ENCODE assay signal across 23 cellular contexts in the genomic region with DNA sequence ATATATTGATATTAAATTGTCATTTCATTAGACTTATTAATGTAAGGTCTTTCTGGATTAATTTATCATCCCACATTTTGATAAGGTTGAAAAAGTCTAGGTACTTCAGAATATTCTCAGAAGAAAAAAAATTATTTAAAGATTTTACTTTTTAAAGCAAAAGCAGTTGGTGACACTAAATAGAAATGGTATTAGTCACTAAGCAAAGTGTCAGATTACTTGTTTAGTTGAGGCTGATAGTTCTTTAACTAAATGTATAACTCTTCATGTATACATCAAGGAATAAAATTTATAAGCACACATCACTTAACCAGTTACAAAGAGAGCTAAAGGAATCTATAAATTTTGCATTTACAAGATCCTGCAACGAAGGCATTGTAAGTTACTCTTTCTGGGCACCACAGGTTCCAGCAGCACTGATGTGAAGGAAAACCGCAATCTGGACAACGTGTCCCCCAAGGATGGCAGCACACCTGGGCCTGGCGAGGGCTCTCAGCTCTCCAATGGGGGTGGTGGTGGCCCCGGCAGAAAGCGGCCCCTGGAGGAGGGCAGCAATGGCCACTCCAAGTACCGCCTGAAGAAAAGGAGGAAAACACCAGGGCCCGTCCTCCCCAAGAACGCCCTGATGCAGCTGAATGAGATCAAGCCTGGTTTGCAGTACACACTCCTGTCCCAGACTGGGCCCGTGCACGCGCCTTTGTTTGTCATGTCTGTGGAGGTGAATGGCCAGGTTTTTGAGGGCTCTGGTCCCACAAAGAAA.
DNase-seq lines count a peak whose midpoint lies in the region; ATAC-seq and TF ChIP-seq lines count a peak whose summit lies in the region.
"Had no signal": no experiment of that assay in that cellular context is flagged by ENCODE, and none has a peak within 500 bp of the region (broad histone marks: within the 10 kb centered on the region; RNA-seq: fewer than 3 reads in every experiment).

No MANE protein-coding gene starts in this region.

- H2BK120ac ChIP-seq in neuronal stem cell (ENCODE audit: low read depth, low read length) = no peak overlapping the region

- no peaks in the 10 kb centered on the region for H3K27me3 Mint-ChIP-seq in MCF 10A (ENCODE audit: insufficient read depth, unreplicated experiment)
- H3K27me3 Mint-ChIP-seq: CD8-positive, alpha-beta memory T cell had no signal

- no peak for ATAC-seq in stimulated activated naive CD8-positive, alpha-beta T cell treated with anti-CD3 and anti-CD28 coated beads, Interleukin-15, Interleukin-2, amounts not matched to agents 100 U/mL and 50 U/mL, for 24 hours
- ATAC-seq in HG03095 (IDR thresholded peaks at IDR 0.05; ENCODE audit: unreplicated experiment) = no peak

- no peak overlapping the region for H3K4me3 Mint-ChIP-seq in MCF 10A (ENCODE audit: unreplicated experiment)
- H3K4me3 Mint-ChIP-seq: CD14-positive monocyte; CD8-positive, alpha-beta memory T cell had no signal

- peaks cover 6% of the 10 kb centered on the region for H3K36me3 Mint-ChIP-seq in MCF 10A (ENCODE audit: insufficient read depth, unreplicated experiment)

- POLR2A ChIA-PET in MCF 10A (lab: Yijun Ruan, JAX) = no interaction called here

- in situ Hi-C loops in mammary epithelial cell (cut with MboI; ENCODE audit: low sequenced_read_pairs in 2 of 2) = no loop called here

- H3K23ac ChIP-seq in neuronal stem cell (ENCODE audit: low read depth, low read length, poor library complexity) = peak overlapping the region; percentile 25

- H3K4me3 ChIP-seq in mammary epithelial cell (replicated peaks in 1 of 3; ENCODE audit: insufficient read depth in 1 of 3, low read depth in 2 of 3, low read length in 3 of 3) = no peak overlapping the region
- H3K4me3 ChIP-seq in coronary artery = no peak overlapping the region
- no peak overlapping the region for H3K4me3 ChIP-seq in neuronal stem cell (ENCODE audit: low read length in 2 of 2)
- H3K4me3 ChIP-seq: MG63, SK-N-MC had no signal

- H3K4me1 Mint-ChIP-seq in MCF 10A (ENCODE audit: insufficient read depth, unreplicated experiment) = no peaks in the 10 kb centered on the region
- H3K4me1 Mint-ChIP-seq: CD14-positive monocyte had no signal

- H3K9ac ChIP-seq in mammary epithelial cell (ENCODE audit: insufficient read depth, low read length) (no peak overlapping the region), neuronal stem cell (ENCODE audit: low read depth, low read length, poor library complexity) (no peak overlapping the region)

- H3K9me3 ChIP-seq in mammary epithelial cell (replicated peaks; ENCODE audit: insufficient read depth, low read length) = no peaks in the 10 kb centered on the region
- H3K9me3 ChIP-seq in neuronal stem cell (replicated peaks in 1 of 2; ENCODE audit: control insufficient read depth in 2 of 2, insufficient read depth in 1 of 2, low read depth in 1 of 2, low read length in 2 of 2) = peaks cover 0 to 2% of the 10 kb centered on the region in 2 donors
- H3K9me3 ChIP-seq: BE2C, MG63 had no signal

- CTCF ChIA-PET in mammary epithelial cell (lab: Charles Lee; ENCODE audit: low non-redundant PET) (no interaction called here), MCF 10A (lab: Yijun Ruan, JAX) (interaction anchor here (1.1 to 1.7 kb wide), 2 partner anchors 11 to 117 kb away, joined by 5 to 6 read pairs; no protein-coding TSS in a partner anchor)

- BruUV-seq in mammary epithelial cell (replicated peaks; lab: Mats Ljungman, UMichigan) (TSS peak; percentile 59), MCF 10A (replicated peaks; lab: Mats Ljungman, UMichigan) (no TSS peak)

- no peak overlapping the region for H3K4ac ChIP-seq in neuronal stem cell (ENCODE audit: low read length)

- H3K14ac ChIP-seq in neuronal stem cell (ENCODE audit: low read length) = no peak overlapping the region

- peak overlapping the region; percentile 15 for H3K18ac ChIP-seq in neuronal stem cell (ENCODE audit: low read length)

- H3K4me2 ChIP-seq in mammary epithelial cell (ENCODE audit: insufficient read depth, low read depth, low read length) (no peak overlapping the region), neuronal stem cell (ENCODE audit: insufficient read depth, low read length, poor library complexity, severe bottlenecking) (no peak overlapping the region)

- H2AK5ac ChIP-seq in neuronal stem cell (ENCODE audit: low read depth, low read length) = no peak overlapping the region

- H3K9me3 Mint-ChIP-seq in MCF 10A (ENCODE audit: unreplicated experiment) = no peaks in the 10 kb centered on the region
- H3K9me3 Mint-ChIP-seq: CD14-positive monocyte; CD8-positive, alpha-beta memory T cell had no signal

- no peak overlapping the region for H4K8ac ChIP-seq in neuronal stem cell (ENCODE audit: low read depth, low read length)

- no peaks in the 10 kb centered on the region for H4K20me1 ChIP-seq in mammary epithelial cell (ENCODE audit: insufficient read depth, low read length)

- H3K27me3 ChIP-seq in mammary epithelial cell (ENCODE audit: insufficient read depth, low read length) = no peaks in the 10 kb centered on the region
- H3K27me3 ChIP-seq in neuronal stem cell (ENCODE audit: control insufficient read depth in 3 of 3, insufficient read depth in 3 of 3, low read depth in 1 of 3, low read length in 3 of 3) = no peaks in the 10 kb centered on the region
- H3K27me3 ChIP-seq: BE2C, MG63 had no signal

- DNase-seq in mammary epithelial cell (no peak), MCF 10A (ENCODE audit: unreplicated experiment) (no peak), coronary artery (ENCODE audit: low spot score) (peak; percentile 45), neuronal stem cell (ENCODE audit: low spot score) (no peak), SKM-1 treated with dmso at 0.1 percent for 144 hours (lab: John Stamatoyannopoulos, UW; ENCODE audit: unreplicated experiment) (no peak)
- no peak for DNase-seq in stimulated activated naive CD8-positive, alpha-beta T cell treated with anti-CD3 and anti-CD28 coated beads, Interleukin-15, Interleukin-2, amounts not matched to agents 100 U/mL and 50 U/mL, for 24 hours
- DNase-seq: 8988T; ACHN; BE2C; CD8-positive, alpha-beta memory T cell; DMS 273 treated with DMSO at 0.1 percent for 48 hours; DMS79; EL; GF-D8; KBM-7; MG63; NCI-H2029 treated with DMSO at 0.1 percent for 48 hours; NCI-H2227 treated with DMSO at 0.1 percent for 48 hours; NCI-H526 treated with DMSO at 0.1 percent for 48 hours; SIG-M5 had no signal

- H2BK15ac ChIP-seq in neuronal stem cell (ENCODE audit: low read length) = no peak overlapping the region

- H3K4me1 ChIP-seq in mammary epithelial cell (ENCODE audit: insufficient read depth, low read length) = no peaks in the 10 kb centered on the region
- H3K4me1 ChIP-seq in neuronal stem cell (ENCODE audit: control insufficient read depth in 2 of 2, insufficient read depth in 1 of 2, low read depth in 1 of 2, low read length in 2 of 2) = peaks cover 2 to 6% of the 10 kb centered on the region in 2 donors
- H3K4me1 ChIP-seq: BE2C had no signal

- dilution Hi-C loops in mammary epithelial cell (cut with HindIII; ENCODE audit: low sequenced_read_pairs) = no loop called here

- no peak overlapping the region for H4K91ac ChIP-seq in neuronal stem cell (ENCODE audit: low read depth, low read length, poor library complexity)

- TF ChIP-seq CTCF in mammary epithelial cell (conservative IDR thresholded peaks at IDR 0.05 in 1 of 2, IDR thresholded peaks at IDR 0.05 in 1 of 2; ENCODE audit: extremely low read depth in 1 of 2, insufficient read depth in 1 of 2, low read depth in 1 of 2, low read length in 2 of 2) (no peak), MCF 10A (IDR thresholded peaks at IDR 0.05; ENCODE audit: unreplicated experiment) (no peak), coronary artery (IDR thresholded peaks at IDR 0.05) (no peak)

- peaks cover 2% of the 10 kb centered on the region for H3K36me3 ChIP-seq in mammary epithelial cell (ENCODE audit: insufficient read depth, low read length)
- H3K36me3 ChIP-seq in neuronal stem cell (replicated peaks in 1 of 2; ENCODE audit: control insufficient read depth in 2 of 2, insufficient read depth in 2 of 2, low read length in 2 of 2) = no peaks in the 10 kb centered on the region
- H3K36me3 ChIP-seq: BE2C, MG63 had no signal

- no peak overlapping the region for H3K27ac Mint-ChIP-seq in MCF 10A (ENCODE audit: low read depth, unreplicated experiment)
- H3K27ac Mint-ChIP-seq: CD14-positive monocyte; CD8-positive, alpha-beta memory T cell had no signal

- H2AFZ ChIP-seq in mammary epithelial cell (ENCODE audit: low read depth, low read length) (no peak overlapping the region), neuronal stem cell (ENCODE audit: low read length) (no peak overlapping the region)

- no peak overlapping the region for H2BK5ac ChIP-seq in neuronal stem cell (ENCODE audit: low read length)

- H2BK12ac ChIP-seq in neuronal stem cell (ENCODE audit: low read length) = no peak overlapping the region

- no peak overlapping the region for H3K27ac ChIP-seq in mammary epithelial cell (ENCODE audit: insufficient read depth, low read depth, low read length)
- H3K27ac ChIP-seq in coronary artery = no peak overlapping the region
- H3K27ac ChIP-seq in neuronal stem cell (replicated peaks; ENCODE audit: low read length) = no peak overlapping the region
- H3K27ac ChIP-seq: SK-N-MC had no signal

- 96% methylated on average over 12 of the region's 12 CpGs for WGBS in mammary epithelial cell (ENCODE audit: low coverage, missing lambda C conversion rate)
- no CpG with 5 or more reads among the region's 12 CpGs for WGBS in neuronal stem cell (ENCODE audit: extremely low coverage in 2 of 2, insufficient read length in 2 of 2, insufficient replicate concordance in 1 of 2), 2 donors

- H3K79me2 ChIP-seq in mammary epithelial cell (ENCODE audit: insufficient read depth, low read length) = no peaks in the 10 kb centered on the region

- intact Hi-C loops in mammary epithelial cell (cut with micrococcal nuclease) = no loop called here
- intact Hi-C loops in MCF 10A (cut with micrococcal nuclease) = no loop called here

- H3K79me1 ChIP-seq in neuronal stem cell (ENCODE audit: low read depth, low read length) = no peaks in the 10 kb centered on the region
